19 cellular contexts compared by ENCODE assay signal in genomic region chr18:36327352-36328316, GRCh38. TPM values are rescaled to one million over a fixed set of nuclear protein-coding genes. Genes with fewer than 3 reads are reported as not detected.
DNase-seq lines count a peak whose midpoint lies in the region; ATAC-seq, FAIRE-seq and TF ChIP-seq lines count a peak whose summit lies in the region.
"Had no signal": no experiment of that assay in that cellular context is flagged by ENCODE, and none has a peak within 500 bp of the region (broad histone marks: within the 10 kb centered on the region; RNA-seq: fewer than 3 reads in every experiment).

No MANE protein-coding gene starts in this region.

- no peak for TF ChIP-seq RAD21 in GM12878 (IDR thresholded peaks at IDR 0.05; ENCODE audit: insufficient read depth, low read depth, low read length)

- peaks cover 8% of the 10 kb centered on the region for H3K4me1 Mint-ChIP-seq in type B pancreatic cell (ENCODE audit: unreplicated experiment)
- H3K4me1 Mint-ChIP-seq: CD14-positive monocyte had no signal

- 46% methylated on average over 5 of the region's 5 CpGs for WGBS in GM12878 (ENCODE audit: insufficient coverage, insufficient replicate concordance, low lambda C conversion rate, missing lambda C conversion rate)
- WGBS in aorta, 2 donors = 77 to 78% methylated on average over 5 of the region's 5 CpGs

- peaks cover 3% of the 10 kb centered on the region for H3K27me3 Mint-ChIP-seq in type B pancreatic cell

- H3K27me3 ChIP-seq in GM12878 (replicated peaks in 1 of 2; ENCODE audit: control insufficient read depth in 2 of 2, insufficient read depth in 2 of 2, low read length in 1 of 2) = peaks cover 0 to 4% of the 10 kb centered on the region in 2 experiments; a peak in 1 of 4 replicates
- peaks cover 5% of the 10 kb centered on the region for H3K27me3 ChIP-seq in left ventricle myocardium inferior (ENCODE audit: low read depth)
- H3K27me3 ChIP-seq in aorta (ENCODE audit: control insufficient read depth in 1 of 2, insufficient read depth in 2 of 2, low read length in 1 of 2) = no peaks in the 10 kb centered on the region

- H3K9me3 ChIP-seq in GM12878 (replicated peaks; ENCODE audit: control insufficient read depth, insufficient read depth, low read length) = no peaks in the 10 kb centered on the region; the same call in 2 of the 3 replicates
- no peaks in the 10 kb centered on the region for H3K9me3 ChIP-seq in left ventricle myocardium inferior (replicated peaks)
- no peaks in the 10 kb centered on the region for H3K9me3 ChIP-seq in aorta (ENCODE audit: control insufficient read depth, low read length)

- no peak; a peak in 1 of 4 replicates for TF ChIP-seq EP300 in GM12878 (IDR thresholded peaks at IDR 0.05; ENCODE audit: borderline replicate concordance in 1 of 2, control insufficient read depth in 1 of 2, low read depth in 2 of 2, low read length in 2 of 2)

- H3K9ac ChIP-seq in GM12878 (ENCODE audit: control insufficient read depth, insufficient read depth, low read length) = no peak overlapping the region

- DNase-seq in GM12878 (ENCODE audit: low read depth, low spot score) (no peak), left ventricle myocardium inferior (no peak), type B pancreatic cell (ENCODE audit: extremely low spot score, unreplicated experiment) (peak; percentile 29), aorta (no peak), erythroblast (lab: John Stamatoyannopoulos, UW) (no peak)
- DNase-seq: AML-193, COR-L47, DMS153, Kasumi-1, MM.1S, NCI-H1092 treated with DMSO at 0.1 percent for 48 hours, NCI-H1694, NCI-H2107, NCI-H526 treated with DMSO at 0.1 percent for 48 hours, SIG-M5 had no signal

- FAIRE-seq in GM12878 (lab: Jason Lieb, UNC) = no peak

- H3K4me1 ChIP-seq in GM12878 (ENCODE audit: control insufficient read depth, insufficient read depth, low read length) (peaks cover 19% of the 10 kb centered on the region), left ventricle myocardium inferior (peaks cover 99% of the 10 kb centered on the region), aorta (ENCODE audit: control insufficient read depth in 1 of 2, insufficient read depth in 2 of 2, low read length in 2 of 2) (peaks cover 0 to 2% of the 10 kb centered on the region in 2 donors)

- in situ Hi-C loops in GM12878 (cut with MboI) = no loop called here

- RAD21 ChIA-PET in GM12878 (lab: Charles Lee; ENCODE audit: unreplicated experiment) = interaction anchor here (0.9 to 9.9 kb wide), 10 partner anchors 11 to 85 kb away, joined by 3 to 126 read pairs (median 4); partner anchors contain the start of gene FHOD3

- H3K27ac Mint-ChIP-seq in type B pancreatic cell = no peak overlapping the region
- H3K27ac Mint-ChIP-seq: CD14-positive monocyte, GM23338 had no signal

- no peaks in the 10 kb centered on the region for H3K9me3 Mint-ChIP-seq in type B pancreatic cell
- H3K9me3 Mint-ChIP-seq: GM23338 had no signal

- no peak overlapping the region for H3K4me3 ChIP-seq in GM12878
- H3K4me3 ChIP-seq in left ventricle myocardium inferior = no peak overlapping the region
- H3K4me3 ChIP-seq in aorta (ENCODE audit: low read length in 2 of 2) = no peak overlapping the region
- H3K4me3 ChIP-seq: GM23338 had no signal

- ATAC-seq in GM19351 (IDR thresholded peaks at IDR 0.05; ENCODE audit: unreplicated experiment) = peak; percentile 9
- ATAC-seq in GM12878 = peak; percentile 71
- ATAC-seq in aorta (ENCODE audit: low FRiP score) = no peak
- ATAC-seq in GM21723 (IDR thresholded peaks at IDR 0.05; ENCODE audit: unreplicated experiment) = no peak
- ATAC-seq: GM23338 had no signal

- H3K36me3 ChIP-seq in GM12878 (ENCODE audit: control insufficient read depth in 2 of 2, insufficient read depth in 2 of 2, low read length in 1 of 2) (no peaks in the 10 kb centered on the region), left ventricle myocardium inferior (no peaks in the 10 kb centered on the region), aorta (ENCODE audit: control insufficient read depth in 1 of 2, insufficient read depth in 2 of 2, low read length in 1 of 2) (no peaks in the 10 kb centered on the region)

- intact Hi-C loops in GM12878 (cut with micrococcal nuclease; ENCODE audit: unreplicated experiment) = loop anchor here (2.0 kb wide), 1 partner anchor 39 kb away; no protein-coding TSS in a partner anchor
- intact Hi-C loops in left ventricle myocardium inferior (cut with micrococcal nuclease) = no loop called here
- intact Hi-C loops in aorta (cut with DNase I) = no loop called here

- H3K4me3 Mint-ChIP-seq in type B pancreatic cell = no peak overlapping the region
- H3K4me3 Mint-ChIP-seq: CD14-positive monocyte, GM23338 had no signal

- H4K20me1 ChIP-seq in GM12878 (ENCODE audit: control insufficient read depth, insufficient read depth) = no peaks in the 10 kb centered on the region

- CTCF ChIA-PET in GM12878 (lab: Yijun Ruan, JAX) = interaction anchor here (0.7 to 2.4 kb wide), 15 partner anchors 10 to 245 kb away, joined by 3 to 7 read pairs (median 4); no protein-coding TSS in a partner anchor

- no TSS peak for BruUV-seq in GM12878 (replicated peaks; lab: Mats Ljungman, UMichigan)

- SMC1A ChIA-PET in GM12878 (lab: Charles Lee; ENCODE audit: uncharacterized antibody, unreplicated experiment) = interaction anchor here (0.7 to 13.3 kb wide), 21 partner anchors 10 to 245 kb away, joined by 3 to 125 read pairs (median 4); partner anchors contain the start of gene FHOD3

- no peak overlapping the region for H2AFZ ChIP-seq in GM12878 (ENCODE audit: control insufficient read depth, low read depth, low read length)
- H2AFZ ChIP-seq: GM23338 had no signal

- TF ChIP-seq CTCF in GM12878 (IDR thresholded peaks at IDR 0.05 in 2 of 3, conservative IDR thresholded peaks at IDR 0.05 in 1 of 3; ENCODE audit: control insufficient read depth in 2 of 3, extremely low read depth in 1 of 3, insufficient read depth in 1 of 3, low read depth in 3 of 3, low read length in 3 of 3) (no peak), left ventricle myocardium inferior (IDR thresholded peaks at IDR 0.05; ENCODE audit: borderline replicate concordance) (no peak), type B pancreatic cell (conservative IDR thresholded peaks at IDR 0.05) (no peak)

- H3K4me2 ChIP-seq in GM12878 (ENCODE audit: control insufficient read depth, insufficient read depth) = 0 out of 2 replicates have a peak overlapping the region, but pooled peaks have one; percentile 24
- H3K4me2 ChIP-seq: GM23338 had no signal

- TF ChIP-seq POLR2A in GM12878 (IDR thresholded peaks at IDR 0.05; ENCODE audit: low read depth, low read length) (no peak), erythroblast (IDR thresholded peaks at IDR 0.05; ENCODE audit: low read length) (no peak)

- H3K27ac ChIP-seq in GM12878 (ENCODE audit: control insufficient read depth, insufficient read depth) (peak overlapping the region; percentile 81), left ventricle myocardium inferior (replicated peaks) (peak overlapping the region; percentile 74), aorta (ENCODE audit: low read depth in 1 of 2, low read length in 2 of 2) (no peak overlapping the region)

- H3K79me2 ChIP-seq in GM12878 (ENCODE audit: control insufficient read depth, insufficient read depth, low read length) = peaks cover 2% of the 10 kb centered on the region

- POLR2A ChIA-PET in GM12878 (lab: Charles Lee) = interaction anchor here (0.6 to 4.9 kb wide), 9 partner anchors 10 to 153 kb away, joined by 4 to 21 read pairs (median 4); no protein-coding TSS in a partner anchor

- H3K36me3 Mint-ChIP-seq in type B pancreatic cell = no peaks in the 10 kb centered on the region
- H3K36me3 Mint-ChIP-seq: CD14-positive monocyte had no signal

TF ChIP-seq in GM12878, 131 proteins besides CTCF, POLR2A, EP300 and RAD21 (continues in another document):
- TF ChIP-seq NFIC (IDR thresholded peaks at IDR 0.05; ENCODE audit: low read depth, low read length) (0 out of 2 replicates have a peak, but pooled peaks have one; percentile 12), SMARCA5 (IDR thresholded peaks at IDR 0.05) (peak; percentile 33; the same call in 1 of the 2 replicates), RFX5 (IDR thresholded peaks at IDR 0.05; ENCODE audit: low read depth, low read length) (no peak), RUNX3 (IDR thresholded peaks at IDR 0.05; ENCODE audit: low read length) (peak; percentile 55), GATAD2B (conservative IDR thresholded peaks at IDR 0.05; ENCODE audit: low read depth) (0 out of 2 replicates have a peak, but pooled peaks have one; percentile 4), DPF2 (IDR thresholded peaks at IDR 0.05) (0 out of 2 replicates have a peak, but pooled peaks have one; percentile 13)

RNA-seq across cellular contexts. Expression of gene FHOD3, which starts 30.1 kb away (rescaled TPM):
- total RNA-seq in GM12878 (2013; cell fraction: nucleolus; rRNA removed) = 195 and 221 TPM in 2 replicates
- 10.8 and 13.5 TPM in 2 replicates for total RNA-seq in GM12878 (2014; rRNA removed)
- total RNA-seq in GM12878 (2014; rRNA removed; fragmentation: Illumina TruSeq; extraction: Trizol) = 10.3 and 11.0 TPM in 2 replicates
- 10.7 and 11.4 TPM in 2 replicates for total RNA-seq in GM12878 (2021)
- polyA plus RNA-seq in GM12878 (2011; ENCODE audit: low read depth) = 4.8 TPM
- 26.4 and 26.7 TPM in 2 replicates for polyA plus RNA-seq in GM12878 (2011; rRNA removed)
- 23.5 and 28.8 TPM in 2 replicates for polyA plus RNA-seq in GM12878 (2011; cell fraction: cytosol; rRNA removed)
- 36.3 and 38.1 TPM in 2 replicates for polyA plus RNA-seq in GM12878 (2011; cell fraction: nucleus; rRNA removed)
- 5.1 and 7.6 TPM in 2 replicates for polyA plus RNA-seq in GM12878 (2012)
- 11.6 and 12.8 TPM in 2 replicates for polyA plus RNA-seq in GM12878 (2014; fragmentation: Illumina TruSeq; extraction: Trizol)
- under 1 TPM; 0.77 to 0.90 TPM for polyA plus RNA-seq in GM12878 (2014; fragmentation: Nextera tagmentation; extraction: Ambion mirVana)
- 9.6 and 10.0 TPM in 2 replicates for polyA plus RNA-seq in GM12878 (2014; rRNA removed)
- 1 to 10 TPM; 2.0 to 2.4 TPM for polyA plus RNA-seq in GM12878 (2016; fragmentation: Nextera tagmentation; extraction: Ambion mirVana)
- polyA minus RNA-seq in GM12878 (2011; rRNA and poly(A)+ RNA removed) = 32.3 and 33.7 TPM in 2 replicates
- polyA minus RNA-seq in GM12878 (2011; cell fraction: cytosol; rRNA and poly(A)+ RNA removed) = 8.4 and 12.8 TPM in 2 replicates
- polyA minus RNA-seq in GM12878 (2011; cell fraction: nucleus; rRNA and poly(A)+ RNA removed) = 31.9 and 49.8 TPM in 2 replicates
- 346 TPM for total RNA-seq in left ventricle myocardium inferior
- total RNA-seq in type B pancreatic cell (ENCODE audit: low replicate concordance) = 3.8 and 5.3 TPM in 2 replicates
- 10 to 100 TPM; 31.2 to 42.0 TPM for total RNA-seq in aorta
- polyA plus RNA-seq in aorta = 1 to 10 TPM; 6.2 to 9.6 TPM
- polyA plus RNA-seq: CD14-positive monocyte had no signal

Comparison
In these comparisons a context has a peak if more than half of its experiments do, and no peak if none do; other contexts are left out.
1. ATAC-seq: peak in GM19351 (single experiment) and GM12878 (single experiment); none in aorta (single experiment) and GM21723 (single experiment).
2. H3K27ac ChIP-seq: peak in GM12878 (single experiment) and left ventricle myocardium inferior (single experiment); none in aorta (0 of 2).